ENCODE assay signal across 9 cellular contexts in the genomic region with DNA sequence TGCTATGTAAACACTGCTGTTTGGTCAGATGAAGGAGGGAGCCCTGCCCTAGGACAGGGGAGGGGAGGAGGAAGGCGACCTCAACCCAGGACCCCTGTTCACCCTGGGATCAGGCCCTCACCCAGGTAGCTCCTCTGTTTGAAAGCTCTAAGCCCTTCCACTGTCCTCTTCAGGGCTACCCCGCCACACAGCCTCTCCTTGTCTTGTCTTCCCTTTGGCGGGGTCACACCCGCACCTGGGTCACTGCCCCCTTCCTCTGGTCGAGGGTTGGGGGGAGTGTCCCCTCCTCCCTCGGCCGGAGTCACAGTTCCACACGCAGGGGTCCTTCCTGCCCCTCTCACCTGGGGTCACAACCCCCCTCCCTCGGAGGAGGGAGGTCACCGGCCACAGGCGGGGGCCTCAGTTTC. TPM values are rescaled to one million over a fixed set of nuclear protein-coding genes. Genes with fewer than 3 reads are reported as not detected.
DNase-seq lines count a peak whose midpoint lies in the region; ATAC-seq, FAIRE-seq and TF ChIP-seq lines count a peak whose summit lies in the region.
"Had no signal": no experiment of that assay in that cellular context is flagged by ENCODE, and none has a peak within 500 bp of the region (broad histone marks: within the 10 kb centered on the region; RNA-seq: fewer than 3 reads in every experiment).

No MANE protein-coding gene starts in this region.

- H3K36me3 ChIP-seq in heart right ventricle (peaks cover 0 to 18% (median 0%) of the 10 kb centered on the region in 9 donors), smooth muscle cell (ENCODE audit: low read depth) (no peaks in the 10 kb centered on the region)

- CTCF ChIA-PET in WTC11 (lab: Charles Lee): interaction anchor here (1.2 to 2.1 kb wide), 3 partner anchors 12 to 110 kb away, joined by 3 to 13 read pairs (median 4); no protein-coding TSS in a partner anchor
- CTCF ChIA-PET in HEK293T (lab: Yijun Ruan, JAX): interaction anchor here (1.0 to 1.2 kb wide), 2 partner anchors 13 to 52 kb away, joined by 3 to 4 read pairs; no protein-coding TSS in a partner anchor

- POLR2A ChIA-PET in WTC11 (lab: Charles Lee): interaction anchor here (0.9 to 1.7 kb wide), 4 partner anchors 13 to 30 kb away, joined by 3 to 4 read pairs (median 3); a partner anchor contains a TSS
- POLR2A ChIA-PET in HEK293T (lab: Yijun Ruan, JAX): interaction anchor here (1.0 to 3.3 kb wide), 8 partner anchors 9 to 55 kb away, joined by 3 to 20 read pairs (median 6); a partner anchor contains a TSS

- H3K27ac Mint-ChIP-seq in WTC11: no peak overlapping the region

- peak overlapping the region; percentile 87 for H3K9ac ChIP-seq in smooth muscle cell (ENCODE audit: low read depth)

- H3K27me3 Mint-ChIP-seq in WTC11 (ENCODE audit: low read depth): no peaks in the 10 kb centered on the region

- no peaks in the 10 kb centered on the region for H3K9me3 ChIP-seq in heart right ventricle
- H3K9me3 ChIP-seq in smooth muscle cell (replicated peaks; ENCODE audit: low read depth): no peaks in the 10 kb centered on the region

- H3K27me3 ChIP-seq in heart right ventricle (no peaks in the 10 kb centered on the region), smooth muscle cell (ENCODE audit: low read depth) (no peaks in the 10 kb centered on the region)

- no peak for TF ChIP-seq CTCF in WTC11 (IDR thresholded peaks at IDR 0.05)
- no peak for TF ChIP-seq CTCF in heart right ventricle (IDR thresholded peaks at IDR 0.05)
- no peak for TF ChIP-seq CTCF in smooth muscle cell (IDR thresholded peaks at IDR 0.05; ENCODE audit: borderline replicate concordance, insufficient read depth, poor library complexity, severe bottlenecking)

- H4K20me1 ChIP-seq in smooth muscle cell (ENCODE audit: low read depth): no peaks in the 10 kb centered on the region

- H3K9me3 Mint-ChIP-seq in WTC11: no peaks in the 10 kb centered on the region

- H3F3A ChIP-seq in smooth muscle cell (ENCODE audit: low read depth): no peaks in the 10 kb centered on the region

- peaks cover 10% of the 10 kb centered on the region for H3K4me1 Mint-ChIP-seq in WTC11

- DNase-seq in Right ventricle myocardium inferior (ENCODE audit: missing footprints) (no peak), cardiac septum (ENCODE audit: low spot score) (no peak), WTC11 (ENCODE audit: low spot score) (no peak), heart right ventricle (no peak), smooth muscle cell (lab: John Stamatoyannopoulos, UW; ENCODE audit: unreplicated experiment) (no peak), GM19239 (ENCODE audit: insufficient read length, low spot score) (no peak), SW480 (ENCODE audit: low spot score) (no peak), HEK293T (ENCODE audit: extremely low spot score) (no peak)

- peak; percentile 24 for ATAC-seq in Right ventricle myocardium inferior
- ATAC-seq in WTC11: peak; percentile 20
- peak in 7 of 8 donors; percentile 4 to 43 (median 23) for ATAC-seq in heart right ventricle

- H3K4me3 Mint-ChIP-seq in WTC11: peak overlapping the region; percentile 68

- FAIRE-seq in GM19239 (lab: Jason Lieb, UNC): no peak

- H3K4me3 ChIP-seq in heart right ventricle (peak overlapping the region; percentile 75 to 99 (median 92)), smooth muscle cell (peak overlapping the region; percentile 95)

- intact Hi-C loops in Right ventricle myocardium inferior (cut with DNase I) (no loop called here), cardiac septum (cut with DNase I) (no loop called here), heart right ventricle (cut with DNase I) (no loop called here)

- H3K4me2 ChIP-seq in smooth muscle cell: peak overlapping the region; percentile 100

- peaks cover 5 to 25% (median 14%) of the 10 kb centered on the region in 9 donors for H3K4me1 ChIP-seq in heart right ventricle
- no peaks in the 10 kb centered on the region for H3K4me1 ChIP-seq in smooth muscle cell (ENCODE audit: low read depth)

- H3K27ac ChIP-seq in heart right ventricle (peak overlapping the region in 9 of 10 donors; percentile 67 to 91 (median 86)), smooth muscle cell (ENCODE audit: low read depth) (no peak overlapping the region)

- peaks cover 10% of the 10 kb centered on the region; the same call in 1 of the 2 replicates for H3K36me3 Mint-ChIP-seq in WTC11

- WGBS in heart right ventricle, 2 donors: 14 to 16% methylated on average over 11 of the region's 11 CpGs
- WGBS in smooth muscle cell (ENCODE audit: low lambda C conversion rate): 29% methylated on average over 9 of the region's 11 CpGs

- peak overlapping the region; percentile 87 for H2AFZ ChIP-seq in smooth muscle cell (ENCODE audit: low read depth)

- H3K79me2 ChIP-seq in smooth muscle cell (ENCODE audit: low read depth): peaks cover 38% of the 10 kb centered on the region

TF ChIP-seq in HEK293T, 16 proteins besides CTCF, POLR2A, EP300 and RAD21:
- TF ChIP-seq ZNF384 (IDR thresholded peaks at IDR 0.05) (no peak), SUZ12 (IDR thresholded peaks at IDR 0.05) (no peak), FOXM1 (IDR thresholded peaks at IDR 0.05; ENCODE audit: borderline replicate concordance) (no peak), BHLHE40 (IDR thresholded peaks at IDR 0.05; ENCODE audit: borderline replicate concordance) (no peak), ARNT (IDR thresholded peaks at IDR 0.05) (no peak), FOXA1 (IDR thresholded peaks at IDR 0.05) (no peak), SP1 (IDR thresholded peaks at IDR 0.05) (no peak), HDGF (IDR thresholded peaks at IDR 0.05; ENCODE audit: borderline replicate concordance) (no peak), FOXK2 (IDR thresholded peaks at IDR 0.05) (no peak), CTBP1 (IDR thresholded peaks at IDR 0.05; ENCODE audit: borderline replicate concordance) (no peak), TARDBP (IDR thresholded peaks at IDR 0.05) (no peak), LEF1 (IDR thresholded peaks at IDR 0.05; ENCODE audit: borderline replicate concordance) (no peak), L3MBTL2 (conservative IDR thresholded peaks at IDR 0.05) (no peak), ELF4 (IDR thresholded peaks at IDR 0.05) (no peak)
- TF ChIP-seq, protein P1, sequence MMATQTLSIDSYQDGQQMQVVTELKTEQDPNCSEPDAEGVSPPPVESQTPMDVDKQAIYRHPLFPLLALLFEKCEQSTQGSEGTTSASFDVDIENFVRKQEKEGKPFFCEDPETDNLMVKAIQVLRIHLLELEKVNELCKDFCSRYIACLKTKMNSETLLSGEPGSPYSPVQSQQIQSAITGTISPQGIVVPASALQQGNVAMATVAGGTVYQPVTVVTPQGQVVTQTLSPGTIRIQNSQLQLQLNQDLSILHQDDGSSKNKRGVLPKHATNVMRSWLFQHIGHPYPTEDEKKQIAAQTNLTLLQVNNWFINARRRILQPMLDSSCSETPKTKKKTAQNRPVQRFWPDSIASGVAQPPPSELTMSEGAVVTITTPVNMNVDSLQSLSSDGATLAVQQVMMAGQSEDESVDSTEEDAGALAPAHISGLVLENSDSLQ (IDR thresholded peaks at IDR 0.05): no peak

RNA-seq across cellular contexts. Expression of a gene that starts 0.5 kb away (rescaled TPM):
- total RNA-seq in Right ventricle myocardium inferior: 22.5 TPM
- total RNA-seq in cardiac septum: 18.7 TPM
- total RNA-seq in WTC11 (2021): 49.5 to 69.4 TPM (median 65.4 TPM) in 3 replicates
- 10 to 100 TPM; 16.9 to 24.6 (median 21.3) TPM for total RNA-seq in heart right ventricle
- 10 to 100 TPM; 36.4 to 66.9 TPM for polyA plus RNA-seq in heart right ventricle
- total RNA-seq in smooth muscle cell: 136 and 152 TPM in 2 replicates
- 75.5 and 103 TPM in 2 replicates for polyA plus RNA-seq in smooth muscle cell

RNA-seq across cellular contexts. Expression of a gene that starts 12.0 kb away (rescaled TPM):
- total RNA-seq in Right ventricle myocardium inferior (96.2 TPM), cardiac septum (102 TPM), WTC11 (2021) (160 to 177 TPM (median 169 TPM) in 3 replicates), heart right ventricle (10 to 100 TPM; 68.3 to 97.0 (median 87.7) TPM), smooth muscle cell (64.8 and 78.2 TPM in 2 replicates)
- polyA plus RNA-seq in heart right ventricle (10 to 100 TPM; 24.4 to 35.8 TPM), smooth muscle cell (42.5 and 49.4 TPM in 2 replicates)

RNA-seq across cellular contexts. Expression of a gene that starts 13.8 kb away (rescaled TPM):
- 13.1 TPM for total RNA-seq in Right ventricle myocardium inferior
- total RNA-seq in cardiac septum: 14.3 TPM
- total RNA-seq in WTC11 (2021): 12.3 to 14.3 TPM (median 13.9 TPM) in 3 replicates
- 10 to 100 TPM; 13.6 to 21.0 (median 16.2) TPM for total RNA-seq in heart right ventricle
- 1 to 10 TPM; 3.1 to 9.2 TPM for polyA plus RNA-seq in heart right ventricle
- 9.4 and 17.5 TPM in 2 replicates for total RNA-seq in smooth muscle cell
- polyA plus RNA-seq in smooth muscle cell: 13.7 and 14.2 TPM in 2 replicates

RNA-seq across cellular contexts. Expression of a gene that starts 13.9 kb away (rescaled TPM):
- total RNA-seq in Right ventricle myocardium inferior (342 TPM), cardiac septum (234 TPM), WTC11 (2021) (111 to 140 TPM (median 125 TPM) in 3 replicates), heart right ventricle (100 to 1,000 TPM; 171 to 359 (median 287) TPM), smooth muscle cell (53.8 and 60.8 TPM in 2 replicates)
- polyA plus RNA-seq in heart right ventricle (100 to 1,000 TPM; 291 to 570 TPM), smooth muscle cell (106 and 110 TPM in 2 replicates)

RNA-seq across cellular contexts. Expression of a gene that starts 21.5 kb away (rescaled TPM):
- total RNA-seq in Right ventricle myocardium inferior: 0.22 TPM
- total RNA-seq in cardiac septum: not detected
- 0.16 to 0.28 TPM in 2 of 3 replicates, not detected in the other for total RNA-seq in WTC11 (2021)
- 1 to 10 TPM in 1 of 10 donors, under 1 TPM in 4, not detected in 5; 0.19 to 1.0 (median 0.24) TPM for total RNA-seq in heart right ventricle
- under 1 TPM in 1 of 2 donors, not detected in 1; 0.07 TPM for polyA plus RNA-seq in heart right ventricle
- not detected in 2 replicates for total RNA-seq in smooth muscle cell
- polyA plus RNA-seq in smooth muscle cell: 0.46 TPM in 1 of 2 replicates, not detected in the other
- total RNA-seq: glomerular endothelial cell had no signal
